In the genomic region with DNA sequence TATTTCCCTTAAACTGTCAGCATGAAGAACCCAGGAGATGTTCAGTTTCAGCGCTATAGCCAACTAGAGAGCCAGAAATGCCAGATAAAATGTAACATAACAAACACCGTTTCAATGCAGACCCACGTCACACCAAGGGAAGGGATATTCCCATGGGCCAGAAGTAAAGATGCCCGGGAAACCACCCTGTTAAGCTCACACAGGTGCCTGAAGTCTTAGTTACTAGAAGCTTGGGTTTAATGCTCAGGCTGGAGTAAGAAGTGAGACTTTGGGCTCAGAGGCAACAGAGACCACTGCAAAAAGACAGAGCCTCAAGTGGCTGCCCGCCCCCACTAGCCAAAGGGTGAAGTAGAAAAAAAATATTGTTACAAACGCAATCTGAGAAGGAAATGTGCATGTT, we compare ENCODE assay signal across 1 cellular context.
TF ChIP-seq lines count a peak whose summit lies in the region.

No MANE protein-coding gene starts in this region.

TF ChIP-seq in SK-N-SH, 30 proteins besides CTCF, POLR2A, EP300 and RAD21 (continued from another document):
- TF ChIP-seq, protein P1, sequence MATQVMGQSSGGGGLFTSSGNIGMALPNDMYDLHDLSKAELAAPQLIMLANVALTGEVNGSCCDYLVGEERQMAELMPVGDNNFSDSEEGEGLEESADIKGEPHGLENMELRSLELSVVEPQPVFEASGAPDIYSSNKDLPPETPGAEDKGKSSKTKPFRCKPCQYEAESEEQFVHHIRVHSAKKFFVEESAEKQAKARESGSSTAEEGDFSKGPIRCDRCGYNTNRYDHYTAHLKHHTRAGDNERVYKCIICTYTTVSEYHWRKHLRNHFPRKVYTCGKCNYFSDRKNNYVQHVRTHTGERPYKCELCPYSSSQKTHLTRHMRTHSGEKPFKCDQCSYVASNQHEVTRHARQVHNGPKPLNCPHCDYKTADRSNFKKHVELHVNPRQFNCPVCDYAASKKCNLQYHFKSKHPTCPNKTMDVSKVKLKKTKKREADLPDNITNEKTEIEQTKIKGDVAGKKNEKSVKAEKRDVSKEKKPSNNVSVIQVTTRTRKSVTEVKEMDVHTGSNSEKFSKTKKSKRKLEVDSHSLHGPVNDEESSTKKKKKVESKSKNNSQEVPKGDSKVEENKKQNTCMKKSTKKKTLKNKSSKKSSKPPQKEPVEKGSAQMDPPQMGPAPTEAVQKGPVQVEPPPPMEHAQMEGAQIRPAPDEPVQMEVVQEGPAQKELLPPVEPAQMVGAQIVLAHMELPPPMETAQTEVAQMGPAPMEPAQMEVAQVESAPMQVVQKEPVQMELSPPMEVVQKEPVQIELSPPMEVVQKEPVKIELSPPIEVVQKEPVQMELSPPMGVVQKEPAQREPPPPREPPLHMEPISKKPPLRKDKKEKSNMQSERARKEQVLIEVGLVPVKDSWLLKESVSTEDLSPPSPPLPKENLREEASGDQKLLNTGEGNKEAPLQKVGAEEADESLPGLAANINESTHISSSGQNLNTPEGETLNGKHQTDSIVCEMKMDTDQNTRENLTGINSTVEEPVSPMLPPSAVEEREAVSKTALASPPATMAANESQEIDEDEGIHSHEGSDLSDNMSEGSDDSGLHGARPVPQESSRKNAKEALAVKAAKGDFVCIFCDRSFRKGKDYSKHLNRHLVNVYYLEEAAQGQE (IDR thresholded peaks at IDR 0.05; ENCODE audit: low read depth, low read length), result no peak
- TF ChIP-seq FOXJ3 (CRISPR knock-in tag; IDR thresholded peaks at IDR 0.05), result no peak
- TF ChIP-seq, protein P2, sequence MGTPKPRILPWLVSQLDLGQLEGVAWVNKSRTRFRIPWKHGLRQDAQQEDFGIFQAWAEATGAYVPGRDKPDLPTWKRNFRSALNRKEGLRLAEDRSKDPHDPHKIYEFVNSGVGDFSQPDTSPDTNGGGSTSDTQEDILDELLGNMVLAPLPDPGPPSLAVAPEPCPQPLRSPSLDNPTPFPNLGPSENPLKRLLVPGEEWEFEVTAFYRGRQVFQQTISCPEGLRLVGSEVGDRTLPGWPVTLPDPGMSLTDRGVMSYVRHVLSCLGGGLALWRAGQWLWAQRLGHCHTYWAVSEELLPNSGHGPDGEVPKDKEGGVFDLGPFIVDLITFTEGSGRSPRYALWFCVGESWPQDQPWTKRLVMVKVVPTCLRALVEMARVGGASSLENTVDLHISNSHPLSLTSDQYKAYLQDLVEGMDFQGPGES (IDR thresholded peaks at IDR 0.05; ENCODE audit: low read depth, low read length), result no peak
- no peak for TF ChIP-seq YY1 (IDR thresholded peaks at IDR 0.05; ENCODE audit: low read depth)
- TF ChIP-seq RCOR1 (IDR thresholded peaks at IDR 0.05; ENCODE audit: low read length), result no peak
- TF ChIP-seq FOSL2 (IDR thresholded peaks at IDR 0.05; ENCODE audit: borderline replicate concordance, low read depth), result no peak
- TF ChIP-seq, protein P3, sequence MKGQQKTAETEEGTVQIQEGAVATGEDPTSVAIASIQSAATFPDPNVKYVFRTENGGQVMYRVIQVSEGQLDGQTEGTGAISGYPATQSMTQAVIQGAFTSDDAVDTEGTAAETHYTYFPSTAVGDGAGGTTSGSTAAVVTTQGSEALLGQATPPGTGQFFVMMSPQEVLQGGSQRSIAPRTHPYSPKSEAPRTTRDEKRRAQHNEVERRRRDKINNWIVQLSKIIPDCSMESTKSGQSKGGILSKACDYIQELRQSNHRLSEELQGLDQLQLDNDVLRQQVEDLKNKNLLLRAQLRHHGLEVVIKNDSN (IDR thresholded peaks at IDR 0.05; ENCODE audit: borderline replicate concordance, low read depth), result no peak
- TF ChIP-seq, protein P4, sequence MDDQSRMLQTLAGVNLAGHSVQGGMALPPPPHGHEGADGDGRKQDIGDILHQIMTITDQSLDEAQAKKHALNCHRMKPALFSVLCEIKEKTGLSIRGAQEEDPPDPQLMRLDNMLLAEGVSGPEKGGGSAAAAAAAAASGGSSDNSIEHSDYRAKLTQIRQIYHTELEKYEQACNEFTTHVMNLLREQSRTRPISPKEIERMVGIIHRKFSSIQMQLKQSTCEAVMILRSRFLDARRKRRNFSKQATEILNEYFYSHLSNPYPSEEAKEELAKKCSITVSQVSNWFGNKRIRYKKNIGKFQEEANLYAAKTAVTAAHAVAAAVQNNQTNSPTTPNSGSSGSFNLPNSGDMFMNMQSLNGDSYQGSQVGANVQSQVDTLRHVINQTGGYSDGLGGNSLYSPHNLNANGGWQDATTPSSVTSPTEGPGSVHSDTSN (IDR thresholded peaks at IDR 0.05), result no peak
- TF ChIP-seq GABPA (IDR thresholded peaks at IDR 0.05; ENCODE audit: low read depth), result no peak
- no peak for TF ChIP-seq POLR2AphosphoS5 (IDR thresholded peaks at IDR 0.05; ENCODE audit: low read depth, low read length)
- TF ChIP-seq RFX5 (IDR thresholded peaks at IDR 0.05; ENCODE audit: low read length), result no peak
- no peak for TF ChIP-seq ELF1 (IDR thresholded peaks at IDR 0.05)
- TF ChIP-seq USF2 (IDR thresholded peaks at IDR 0.05; ENCODE audit: borderline replicate concordance, low read depth, low read length), result no peak
- no peak for TF ChIP-seq RXRA (IDR thresholded peaks at IDR 0.05; ENCODE audit: borderline replicate concordance, low read depth)
TF ChIP-seq in SK-N-SH: peak in this region for 0.
